Comparison of ENCODE assay signal across 9 cellular contexts in genomic region chr14:24392327-24393098, GRCh38. TPM values are rescaled to one million over a fixed set of nuclear protein-coding genes. Genes with fewer than 3 reads are reported as not detected.
DNase-seq lines count a peak whose midpoint lies in the region; ATAC-seq, FAIRE-seq and TF ChIP-seq lines count a peak whose summit lies in the region.
"Had no signal": no experiment of that assay in that cellular context is flagged by ENCODE, and none has a peak within 500 bp of the region (broad histone marks: within the 10 kb centered on the region; RNA-seq: fewer than 3 reads in every experiment).

No MANE protein-coding gene starts in this region.

- BruUV-seq in Calu3 (replicated peaks; lab: Mats Ljungman, UMichigan), result TSS peak; percentile 93

- no peaks in the 10 kb centered on the region for H3K36me3 ChIP-seq in astrocyte (ENCODE audit: insufficient read depth, low read length)
- H3K36me3 ChIP-seq in left lung, result no peaks in the 10 kb centered on the region

- H3K9me3 ChIP-seq in astrocyte (ENCODE audit: insufficient read depth, low read depth, low read length) (no peaks in the 10 kb centered on the region), left lung (no peaks in the 10 kb centered on the region)

- H3K27ac Mint-ChIP-seq in Calu3 (ENCODE audit: unreplicated experiment), result peak overlapping the region; percentile 95
- no peak overlapping the region for H3K27ac Mint-ChIP-seq in astrocyte (ENCODE audit: unreplicated experiment)

- peak overlapping the region; percentile 55 for H3K4me3 Mint-ChIP-seq in Calu3 (ENCODE audit: low read depth, unreplicated experiment)
- peak overlapping the region; percentile 31 for H3K4me3 Mint-ChIP-seq in astrocyte (ENCODE audit: unreplicated experiment)

- peak overlapping the region; percentile 26 for H3K27ac ChIP-seq in astrocyte (ENCODE audit: low read depth, low read length)
- H3K27ac ChIP-seq in left lung, result no peak overlapping the region

- H3K27me3 Mint-ChIP-seq in Calu3 (ENCODE audit: unreplicated experiment), result no peaks in the 10 kb centered on the region
- H3K27me3 Mint-ChIP-seq in astrocyte (ENCODE audit: low read depth, unreplicated experiment), result no peaks in the 10 kb centered on the region

- H3K4me1 Mint-ChIP-seq in Calu3 (ENCODE audit: low read depth, unreplicated experiment), result peaks cover 47% of the 10 kb centered on the region
- H3K4me1 Mint-ChIP-seq in astrocyte (ENCODE audit: low read depth, unreplicated experiment), result peaks cover 23% of the 10 kb centered on the region

- no peak for FAIRE-seq in astrocyte (lab: Jason Lieb, UNC)

- DNase-seq in Calu3 (peak; percentile 71), NCI-H128 (lab: John Stamatoyannopoulos, UW; ENCODE audit: unreplicated experiment) (peak; percentile 37), astrocyte (ENCODE audit: low read depth) (peak; percentile 46), left lung (no peak), cerebellum (ENCODE audit: low spot score) (no peak), GF-D8 (lab: John Stamatoyannopoulos, UW) (no peak)
- no peak for DNase-seq in activated CD4-positive, alpha-beta T cell treated with anti-CD3 and anti-CD28 coated beads, Interleukin-2, amount 50 U/mL, for 48 hours
- DNase-seq: GDM1 had no signal

- no peak overlapping the region for H2AFZ ChIP-seq in astrocyte (ENCODE audit: low read depth, low read length)

- H3K27me3 ChIP-seq in astrocyte (ENCODE audit: insufficient read depth, low read length) (no peaks in the 10 kb centered on the region), left lung (no peaks in the 10 kb centered on the region)

- no peak overlapping the region for H3K4me3 ChIP-seq in astrocyte (ENCODE audit: insufficient read depth, low read depth, low read length)
- H3K4me3 ChIP-seq in left lung, result no peak overlapping the region

- no peaks in the 10 kb centered on the region for H3K9me3 Mint-ChIP-seq in Calu3 (ENCODE audit: low read depth, unreplicated experiment)
- H3K9me3 Mint-ChIP-seq in astrocyte (ENCODE audit: unreplicated experiment), result no peaks in the 10 kb centered on the region

- no peaks in the 10 kb centered on the region for H4K20me1 ChIP-seq in astrocyte (ENCODE audit: insufficient read depth, low read length)

- H3K4me2 ChIP-seq in astrocyte (ENCODE audit: low read length), result peak overlapping the region; percentile 53

- no peak overlapping the region for H3K9ac ChIP-seq in astrocyte (ENCODE audit: low read length)

- peaks cover 21% of the 10 kb centered on the region for H3K36me3 Mint-ChIP-seq in Calu3 (ENCODE audit: insufficient read depth, unreplicated experiment)
- H3K36me3 Mint-ChIP-seq in astrocyte (ENCODE audit: low read depth, unreplicated experiment), result no peaks in the 10 kb centered on the region

- peak; percentile 75 for ATAC-seq in left lung
- no peak for ATAC-seq in HG03565 (IDR thresholded peaks at IDR 0.05; ENCODE audit: unreplicated experiment)

- CTCF ChIA-PET in Calu3 (lab: Charles Lee), result interaction anchor here (1.0 to 1.6 kb wide), 3 partner anchors 26 to 59 kb away, joined by 5 to 13 read pairs (median 12); no protein-coding TSS in a partner anchor

- intact Hi-C loops in Calu3 (cut with micrococcal nuclease; ENCODE audit: unreplicated experiment), result loop anchor here (1.0 to 2.0 kb wide), 2 partner anchors 27 to 38 kb away; no protein-coding TSS in a partner anchor
- intact Hi-C loops in left lung (cut with DNase I), result no loop called here

- TF ChIP-seq CTCF in Calu3 (IDR thresholded peaks at IDR 0.05; ENCODE audit: unreplicated experiment) (no peak), astrocyte (IDR thresholded peaks at IDR 0.05; ENCODE audit: insufficient read depth, low read depth, low read length) (peak; percentile 24), left lung (IDR thresholded peaks at IDR 0.05) (no peak)

- no peaks in the 10 kb centered on the region for H3K79me2 ChIP-seq in astrocyte (ENCODE audit: insufficient read depth, low read length)

- H3K4me1 ChIP-seq in astrocyte (ENCODE audit: insufficient read depth, low read length) (peaks cover 4% of the 10 kb centered on the region), left lung (peaks cover 2 to 11% of the 10 kb centered on the region in 2 donors)

RNA-seq across cellular contexts. Expression of gene NYNRIN, which starts 6.3 kb away (rescaled TPM):
- 7.5 and 8.4 TPM in 2 replicates for total RNA-seq in Calu3 (2022)
- total RNA-seq in astrocyte, result 25.4 and 32.0 TPM in 2 replicates
- total RNA-seq in left lung, result 10 to 100 TPM; 16.2 to 23.4 TPM
- total RNA-seq in cerebellum, result 31.8 TPM

RNA-seq across cellular contexts. Expression of gene NFATC4, which starts 24.5 kb away (rescaled TPM):
- 10.7 and 12.8 TPM in 2 replicates for total RNA-seq in Calu3 (2022)
- total RNA-seq in astrocyte, result 61.9 and 73.9 TPM in 2 replicates
- 10 to 100 TPM; 39.4 to 64.2 TPM for total RNA-seq in left lung
- 16.8 TPM for total RNA-seq in cerebellum

RNA-seq across cellular contexts. Expression of gene CBLN3, which starts 37.0 kb away (rescaled TPM):
- total RNA-seq in Calu3 (2022), result 0.99 and 1.7 TPM in 2 replicates
- 3.9 and 5.4 TPM in 2 replicates for total RNA-seq in astrocyte
- total RNA-seq in left lung, result 1 to 10 TPM; 5.9 to 6.4 TPM
- 0.91 TPM for total RNA-seq in cerebellum

RNA-seq across cellular contexts. Expression of gene KHNYN, which starts 37.2 kb away (rescaled TPM):
- total RNA-seq in Calu3 (2022), result 47.6 and 54.6 TPM in 2 replicates
- total RNA-seq in astrocyte, result 45.5 and 50.5 TPM in 2 replicates
- total RNA-seq in left lung, result 10 to 100 TPM; 48.0 to 49.3 TPM
- 21.9 TPM for total RNA-seq in cerebellum

RNA-seq across cellular contexts. Expression of gene SDR39U1, which starts 50.1 kb away (rescaled TPM):
- total RNA-seq in Calu3 (2022), result 43.7 and 59.0 TPM in 2 replicates
- total RNA-seq in astrocyte, result 27.6 and 28.1 TPM in 2 replicates
- 10 to 100 TPM; 32.7 to 40.7 TPM for total RNA-seq in left lung
- total RNA-seq in cerebellum, result 17.6 TPM

Comparison
In these comparisons a context has a peak if more than half of its experiments do, and no peak if none do; other contexts are left out.
1. DNase-seq: peak in Calu3 (single experiment), NCI-H128 (single experiment) and astrocyte (single experiment); none in left lung (0 of 2), activated CD4-positive, alpha-beta T cell treated with anti-CD3 and anti-CD28 coated beads, Interleukin-2, amount 50 U/mL, for 48 hours (0 of 2), cerebellum (single experiment) and GF-D8 (single experiment).